Comparison of ENCODE assay signal across 1 cellular context in the genomic region with DNA sequence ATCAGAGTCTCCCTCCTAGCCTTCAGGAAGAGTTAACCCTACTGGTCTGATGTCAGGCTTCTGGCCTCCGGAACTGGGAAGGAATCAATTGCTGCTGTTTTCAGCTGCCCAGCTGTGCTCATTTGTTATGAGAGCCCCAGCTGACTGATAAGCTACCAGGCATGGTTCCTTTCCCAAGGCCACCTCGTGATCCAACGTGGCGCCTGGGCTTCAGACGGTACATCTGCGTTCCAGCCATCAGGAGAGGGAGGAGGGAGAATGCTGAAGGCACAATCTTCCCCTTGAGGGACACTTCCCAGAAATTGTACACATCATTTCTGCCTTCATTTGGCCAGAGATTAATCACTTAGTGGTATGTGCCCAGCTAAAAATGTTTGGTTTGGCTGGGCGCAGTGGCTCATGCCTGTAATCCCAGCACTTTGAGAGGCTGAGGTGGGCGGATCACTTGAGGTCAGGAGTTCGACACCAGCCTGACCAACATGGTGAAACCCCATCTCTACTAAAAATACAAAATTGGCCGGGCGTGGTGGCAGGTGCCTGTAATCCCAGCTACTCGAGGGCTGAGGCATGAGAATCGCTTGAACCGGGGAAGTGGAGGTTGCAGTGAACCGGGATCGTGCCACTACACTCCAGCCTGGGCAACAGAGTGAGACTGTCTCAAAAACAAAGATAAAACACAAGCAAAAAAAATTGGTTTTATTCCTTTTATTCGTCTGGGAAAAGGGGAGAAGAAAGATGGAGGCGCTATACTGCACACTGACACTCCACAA.
TF ChIP-seq lines count a peak whose summit lies in the region.

No MANE protein-coding gene starts in this region.

TF ChIP-seq in HepG2, 621 proteins besides CTCF, POLR2A, EP300 and RAD21 (continued from another document and continues in another):
- TF ChIP-seq, protein P1, sequence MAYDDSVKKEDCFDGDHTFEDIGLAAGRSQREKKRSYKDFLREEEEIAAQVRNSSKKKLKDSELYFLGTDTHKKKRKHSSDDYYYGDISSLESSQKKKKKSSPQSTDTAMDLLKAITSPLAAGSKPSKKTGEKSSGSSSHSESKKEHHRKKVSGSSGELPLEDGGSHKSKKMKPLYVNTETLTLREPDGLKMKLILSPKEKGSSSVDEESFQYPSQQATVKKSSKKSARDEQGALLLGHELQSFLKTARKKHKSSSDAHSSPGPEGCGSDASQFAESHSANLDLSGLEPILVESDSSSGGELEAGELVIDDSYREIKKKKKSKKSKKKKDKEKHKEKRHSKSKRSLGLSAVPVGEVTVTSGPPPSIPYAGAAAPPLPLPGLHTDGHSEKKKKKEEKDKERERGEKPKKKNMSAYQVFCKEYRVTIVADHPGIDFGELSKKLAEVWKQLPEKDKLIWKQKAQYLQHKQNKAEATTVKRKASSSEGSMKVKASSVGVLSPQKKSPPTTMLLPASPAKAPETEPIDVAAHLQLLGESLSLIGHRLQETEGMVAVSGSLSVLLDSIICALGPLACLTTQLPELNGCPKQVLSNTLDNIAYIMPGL (CRISPR knock-in tag; IDR thresholded peaks at IDR 0.05; ENCODE audit: borderline replicate concordance in 1 of 2, low read depth in 1 of 2) = peak; percentile 24 to 47; a peak in 1 of 4 replicates
- no peak for TF ChIP-seq NFKBIZ (CRISPR knock-in tag; IDR thresholded peaks at IDR 0.05)
- no peak for TF ChIP-seq EZH2 (conservative IDR thresholded peaks at IDR 0.05; ENCODE audit: low read depth, low read length)
- TF ChIP-seq, protein P2, sequence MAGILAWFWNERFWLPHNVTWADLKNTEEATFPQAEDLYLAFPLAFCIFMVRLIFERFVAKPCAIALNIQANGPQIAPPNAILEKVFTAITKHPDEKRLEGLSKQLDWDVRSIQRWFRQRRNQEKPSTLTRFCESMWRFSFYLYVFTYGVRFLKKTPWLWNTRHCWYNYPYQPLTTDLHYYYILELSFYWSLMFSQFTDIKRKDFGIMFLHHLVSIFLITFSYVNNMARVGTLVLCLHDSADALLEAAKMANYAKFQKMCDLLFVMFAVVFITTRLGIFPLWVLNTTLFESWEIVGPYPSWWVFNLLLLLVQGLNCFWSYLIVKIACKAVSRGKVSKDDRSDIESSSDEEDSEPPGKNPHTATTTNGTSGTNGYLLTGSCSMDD (CRISPR knock-in tag; IDR thresholded peaks at IDR 0.05) = no peak
- no peak for TF ChIP-seq RFXANK (CRISPR knock-in tag; IDR thresholded peaks at IDR 0.05)
- TF ChIP-seq RXRB (CRISPR knock-in tag; IDR thresholded peaks at IDR 0.05; ENCODE audit: borderline replicate concordance) = no peak
- no peak for TF ChIP-seq JDP2 (CRISPR knock-in tag; IDR thresholded peaks at IDR 0.05; ENCODE audit: borderline replicate concordance)
- peak; percentile 81; the same call in 1 of the 2 replicates for TF ChIP-seq FOXK1 (CRISPR knock-in tag; IDR thresholded peaks at IDR 0.05; ENCODE audit: borderline replicate concordance, low read depth)
- no peak for TF ChIP-seq ZNF10 (CRISPR knock-in tag; IDR thresholded peaks at IDR 0.05; ENCODE audit: borderline replicate concordance, low read depth)
- no peak for TF ChIP-seq NPAS2 (CRISPR knock-in tag; IDR thresholded peaks at IDR 0.05; ENCODE audit: borderline replicate concordance)
- TF ChIP-seq MBD4 (IDR thresholded peaks at IDR 0.05; ENCODE audit: borderline replicate concordance, low read length) = no peak
- no peak for TF ChIP-seq ZFP36L2 (CRISPR knock-in tag; IDR thresholded peaks at IDR 0.05)
- no peak for TF ChIP-seq ZSCAN22 (CRISPR knock-in tag; IDR thresholded peaks at IDR 0.05)
- TF ChIP-seq POGZ (CRISPR knock-in tag; IDR thresholded peaks at IDR 0.05) = peak; percentile 69
- TF ChIP-seq CBFB (CRISPR knock-in tag; IDR thresholded peaks at IDR 0.05) = no peak
- TF ChIP-seq, protein P3, sequence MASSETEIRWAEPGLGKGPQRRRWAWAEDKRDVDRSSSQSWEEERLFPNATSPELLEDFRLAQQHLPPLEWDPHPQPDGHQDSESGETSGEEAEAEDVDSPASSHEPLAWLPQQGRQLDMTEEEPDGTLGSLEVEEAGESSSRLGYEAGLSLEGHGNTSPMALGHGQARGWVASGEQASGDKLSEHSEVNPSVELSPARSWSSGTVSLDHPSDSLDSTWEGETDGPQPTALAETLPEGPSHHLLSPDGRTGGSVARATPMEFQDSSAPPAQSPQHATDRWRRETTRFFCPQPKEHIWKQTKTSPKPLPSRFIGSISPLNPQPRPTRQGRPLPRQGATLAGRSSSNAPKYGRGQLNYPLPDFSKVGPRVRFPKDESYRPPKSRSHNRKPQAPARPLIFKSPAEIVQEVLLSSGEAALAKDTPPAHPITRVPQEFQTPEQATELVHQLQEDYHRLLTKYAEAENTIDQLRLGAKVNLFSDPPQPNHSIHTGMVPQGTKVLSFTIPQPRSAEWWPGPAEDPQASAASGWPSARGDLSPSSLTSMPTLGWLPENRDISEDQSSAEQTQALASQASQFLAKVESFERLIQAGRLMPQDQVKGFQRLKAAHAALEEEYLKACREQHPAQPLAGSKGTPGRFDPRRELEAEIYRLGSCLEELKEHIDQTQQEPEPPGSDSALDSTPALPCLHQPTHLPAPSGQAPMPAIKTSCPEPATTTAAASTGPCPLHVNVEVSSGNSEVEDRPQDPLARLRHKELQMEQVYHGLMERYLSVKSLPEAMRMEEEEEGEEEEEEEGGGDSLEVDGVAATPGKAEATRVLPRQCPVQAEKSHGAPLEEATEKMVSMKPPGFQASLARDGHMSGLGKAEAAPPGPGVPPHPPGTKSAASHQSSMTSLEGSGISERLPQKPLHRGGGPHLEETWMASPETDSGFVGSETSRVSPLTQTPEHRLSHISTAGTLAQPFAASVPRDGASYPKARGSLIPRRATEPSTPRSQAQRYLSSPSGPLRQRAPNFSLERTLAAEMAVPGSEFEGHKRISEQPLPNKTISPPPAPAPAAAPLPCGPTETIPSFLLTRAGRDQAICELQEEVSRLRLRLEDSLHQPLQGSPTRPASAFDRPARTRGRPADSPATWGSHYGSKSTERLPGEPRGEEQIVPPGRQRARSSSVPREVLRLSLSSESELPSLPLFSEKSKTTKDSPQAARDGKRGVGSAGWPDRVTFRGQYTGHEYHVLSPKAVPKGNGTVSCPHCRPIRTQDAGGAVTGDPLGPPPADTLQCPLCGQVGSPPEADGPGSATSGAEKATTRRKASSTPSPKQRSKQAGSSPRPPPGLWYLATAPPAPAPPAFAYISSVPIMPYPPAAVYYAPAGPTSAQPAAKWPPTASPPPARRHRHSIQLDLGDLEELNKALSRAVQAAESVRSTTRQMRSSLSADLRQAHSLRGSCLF (CRISPR knock-in tag; IDR thresholded peaks at IDR 0.05; ENCODE audit: borderline replicate concordance) = no peak
- no peak for TF ChIP-seq NFIB (CRISPR knock-in tag; IDR thresholded peaks at IDR 0.05; ENCODE audit: borderline replicate concordance)
- TF ChIP-seq ZFP62 (CRISPR knock-in tag; IDR thresholded peaks at IDR 0.05) = no peak
- TF ChIP-seq KDM1A (CRISPR knock-in tag; IDR thresholded peaks at IDR 0.05) = peak; percentile 32; the same call in 1 of the 2 replicates
- TF ChIP-seq CHD4 (IDR thresholded peaks at IDR 0.05; ENCODE audit: borderline replicate concordance, low read length) = no peak
- peak; percentile 61; the same call in 1 of the 2 replicates for TF ChIP-seq ZBTB21 (CRISPR knock-in tag; IDR thresholded peaks at IDR 0.05)
- TF ChIP-seq, protein P4, sequence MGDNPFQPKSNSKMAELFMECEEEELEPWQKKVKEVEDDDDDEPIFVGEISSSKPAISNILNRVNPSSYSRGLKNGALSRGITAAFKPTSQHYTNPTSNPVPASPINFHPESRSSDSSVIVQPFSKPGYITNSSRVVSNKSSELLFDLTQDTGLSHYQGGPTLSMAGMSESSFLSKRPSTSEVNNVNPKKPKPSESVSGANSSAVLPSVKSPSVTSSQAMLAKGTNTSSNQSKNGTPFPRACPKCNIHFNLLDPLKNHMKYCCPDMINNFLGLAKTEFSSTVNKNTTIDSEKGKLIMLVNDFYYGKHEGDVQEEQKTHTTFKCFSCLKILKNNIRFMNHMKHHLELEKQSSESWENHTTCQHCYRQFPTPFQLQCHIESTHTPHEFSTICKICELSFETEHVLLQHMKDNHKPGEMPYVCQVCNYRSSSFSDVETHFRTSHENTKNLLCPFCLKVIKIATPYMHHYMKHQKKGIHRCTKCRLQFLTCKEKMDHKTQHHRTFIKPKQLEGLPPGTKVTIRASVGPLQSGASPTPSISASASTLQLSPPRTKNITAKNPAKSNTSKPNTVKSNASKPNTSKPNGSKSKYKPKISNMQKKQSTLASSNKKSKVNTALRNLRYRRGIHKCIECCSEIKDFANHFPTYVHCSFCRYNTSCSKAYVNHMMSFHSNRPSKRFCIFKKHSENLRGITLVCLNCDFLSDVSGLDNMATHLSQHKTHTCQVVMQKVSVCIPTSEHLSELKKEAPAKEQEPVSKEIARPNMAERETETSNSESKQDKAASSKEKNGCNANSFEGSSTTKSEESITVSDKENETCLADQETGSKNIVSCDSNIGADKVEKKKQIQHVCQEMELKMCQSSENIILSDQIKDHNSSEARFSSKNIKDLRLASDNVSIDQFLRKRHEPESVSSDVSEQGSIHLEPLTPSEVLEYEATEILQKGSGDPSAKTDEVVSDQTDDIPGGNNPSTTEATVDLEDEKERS (CRISPR knock-in tag; IDR thresholded peaks at IDR 0.05) = no peak
- TF ChIP-seq, protein P5, sequence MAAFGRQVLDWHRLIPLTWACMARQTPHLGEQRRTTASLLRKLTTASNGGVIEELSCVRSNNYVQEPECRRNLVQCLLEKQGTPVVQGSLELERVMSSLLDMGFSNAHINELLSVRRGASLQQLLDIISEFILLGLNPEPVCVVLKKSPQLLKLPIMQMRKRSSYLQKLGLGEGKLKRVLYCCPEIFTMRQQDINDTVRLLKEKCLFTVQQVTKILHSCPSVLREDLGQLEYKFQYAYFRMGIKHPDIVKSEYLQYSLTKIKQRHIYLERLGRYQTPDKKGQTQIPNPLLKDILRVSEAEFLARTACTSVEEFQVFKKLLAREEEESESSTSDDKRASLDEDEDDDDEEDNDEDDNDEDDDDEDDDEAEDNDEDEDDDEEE (CRISPR knock-in tag; IDR thresholded peaks at IDR 0.05) = no peak
- TF ChIP-seq CC2D1A (CRISPR knock-in tag; IDR thresholded peaks at IDR 0.05) = no peak
- 0 out of 2 replicates have a peak, but pooled peaks have one; percentile 24 for TF ChIP-seq PHF21A (CRISPR knock-in tag; IDR thresholded peaks at IDR 0.05)
- no peak for TF ChIP-seq ATRX (CRISPR knock-in tag; IDR thresholded peaks at IDR 0.05; ENCODE audit: borderline replicate concordance)
- TF ChIP-seq, protein P6, sequence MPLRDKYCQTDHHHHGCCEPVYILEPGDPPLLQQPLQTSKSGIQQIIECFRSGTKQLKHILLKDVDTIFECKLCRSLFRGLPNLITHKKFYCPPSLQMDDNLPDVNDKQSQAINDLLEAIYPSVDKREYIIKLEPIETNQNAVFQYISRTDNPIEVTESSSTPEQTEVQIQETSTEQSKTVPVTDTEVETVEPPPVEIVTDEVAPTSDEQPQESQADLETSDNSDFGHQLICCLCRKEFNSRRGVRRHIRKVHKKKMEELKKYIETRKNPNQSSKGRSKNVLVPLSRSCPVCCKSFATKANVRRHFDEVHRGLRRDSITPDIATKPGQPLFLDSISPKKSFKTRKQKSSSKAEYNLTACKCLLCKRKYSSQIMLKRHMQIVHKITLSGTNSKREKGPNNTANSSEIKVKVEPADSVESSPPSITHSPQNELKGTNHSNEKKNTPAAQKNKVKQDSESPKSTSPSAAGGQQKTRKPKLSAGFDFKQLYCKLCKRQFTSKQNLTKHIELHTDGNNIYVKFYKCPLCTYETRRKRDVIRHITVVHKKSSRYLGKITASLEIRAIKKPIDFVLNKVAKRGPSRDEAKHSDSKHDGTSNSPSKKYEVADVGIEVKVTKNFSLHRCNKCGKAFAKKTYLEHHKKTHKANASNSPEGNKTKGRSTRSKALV (CRISPR knock-in tag; IDR thresholded peaks at IDR 0.05) = no peak
- peak; percentile 70 for TF ChIP-seq ZNF777 (CRISPR knock-in tag; IDR thresholded peaks at IDR 0.05)
- no peak for TF ChIP-seq ZNF253 (CRISPR knock-in tag; IDR thresholded peaks at IDR 0.05; ENCODE audit: borderline replicate concordance)
- TF ChIP-seq ZNF619 (CRISPR knock-in tag; IDR thresholded peaks at IDR 0.05) = no peak
- TF ChIP-seq, protein P7, sequence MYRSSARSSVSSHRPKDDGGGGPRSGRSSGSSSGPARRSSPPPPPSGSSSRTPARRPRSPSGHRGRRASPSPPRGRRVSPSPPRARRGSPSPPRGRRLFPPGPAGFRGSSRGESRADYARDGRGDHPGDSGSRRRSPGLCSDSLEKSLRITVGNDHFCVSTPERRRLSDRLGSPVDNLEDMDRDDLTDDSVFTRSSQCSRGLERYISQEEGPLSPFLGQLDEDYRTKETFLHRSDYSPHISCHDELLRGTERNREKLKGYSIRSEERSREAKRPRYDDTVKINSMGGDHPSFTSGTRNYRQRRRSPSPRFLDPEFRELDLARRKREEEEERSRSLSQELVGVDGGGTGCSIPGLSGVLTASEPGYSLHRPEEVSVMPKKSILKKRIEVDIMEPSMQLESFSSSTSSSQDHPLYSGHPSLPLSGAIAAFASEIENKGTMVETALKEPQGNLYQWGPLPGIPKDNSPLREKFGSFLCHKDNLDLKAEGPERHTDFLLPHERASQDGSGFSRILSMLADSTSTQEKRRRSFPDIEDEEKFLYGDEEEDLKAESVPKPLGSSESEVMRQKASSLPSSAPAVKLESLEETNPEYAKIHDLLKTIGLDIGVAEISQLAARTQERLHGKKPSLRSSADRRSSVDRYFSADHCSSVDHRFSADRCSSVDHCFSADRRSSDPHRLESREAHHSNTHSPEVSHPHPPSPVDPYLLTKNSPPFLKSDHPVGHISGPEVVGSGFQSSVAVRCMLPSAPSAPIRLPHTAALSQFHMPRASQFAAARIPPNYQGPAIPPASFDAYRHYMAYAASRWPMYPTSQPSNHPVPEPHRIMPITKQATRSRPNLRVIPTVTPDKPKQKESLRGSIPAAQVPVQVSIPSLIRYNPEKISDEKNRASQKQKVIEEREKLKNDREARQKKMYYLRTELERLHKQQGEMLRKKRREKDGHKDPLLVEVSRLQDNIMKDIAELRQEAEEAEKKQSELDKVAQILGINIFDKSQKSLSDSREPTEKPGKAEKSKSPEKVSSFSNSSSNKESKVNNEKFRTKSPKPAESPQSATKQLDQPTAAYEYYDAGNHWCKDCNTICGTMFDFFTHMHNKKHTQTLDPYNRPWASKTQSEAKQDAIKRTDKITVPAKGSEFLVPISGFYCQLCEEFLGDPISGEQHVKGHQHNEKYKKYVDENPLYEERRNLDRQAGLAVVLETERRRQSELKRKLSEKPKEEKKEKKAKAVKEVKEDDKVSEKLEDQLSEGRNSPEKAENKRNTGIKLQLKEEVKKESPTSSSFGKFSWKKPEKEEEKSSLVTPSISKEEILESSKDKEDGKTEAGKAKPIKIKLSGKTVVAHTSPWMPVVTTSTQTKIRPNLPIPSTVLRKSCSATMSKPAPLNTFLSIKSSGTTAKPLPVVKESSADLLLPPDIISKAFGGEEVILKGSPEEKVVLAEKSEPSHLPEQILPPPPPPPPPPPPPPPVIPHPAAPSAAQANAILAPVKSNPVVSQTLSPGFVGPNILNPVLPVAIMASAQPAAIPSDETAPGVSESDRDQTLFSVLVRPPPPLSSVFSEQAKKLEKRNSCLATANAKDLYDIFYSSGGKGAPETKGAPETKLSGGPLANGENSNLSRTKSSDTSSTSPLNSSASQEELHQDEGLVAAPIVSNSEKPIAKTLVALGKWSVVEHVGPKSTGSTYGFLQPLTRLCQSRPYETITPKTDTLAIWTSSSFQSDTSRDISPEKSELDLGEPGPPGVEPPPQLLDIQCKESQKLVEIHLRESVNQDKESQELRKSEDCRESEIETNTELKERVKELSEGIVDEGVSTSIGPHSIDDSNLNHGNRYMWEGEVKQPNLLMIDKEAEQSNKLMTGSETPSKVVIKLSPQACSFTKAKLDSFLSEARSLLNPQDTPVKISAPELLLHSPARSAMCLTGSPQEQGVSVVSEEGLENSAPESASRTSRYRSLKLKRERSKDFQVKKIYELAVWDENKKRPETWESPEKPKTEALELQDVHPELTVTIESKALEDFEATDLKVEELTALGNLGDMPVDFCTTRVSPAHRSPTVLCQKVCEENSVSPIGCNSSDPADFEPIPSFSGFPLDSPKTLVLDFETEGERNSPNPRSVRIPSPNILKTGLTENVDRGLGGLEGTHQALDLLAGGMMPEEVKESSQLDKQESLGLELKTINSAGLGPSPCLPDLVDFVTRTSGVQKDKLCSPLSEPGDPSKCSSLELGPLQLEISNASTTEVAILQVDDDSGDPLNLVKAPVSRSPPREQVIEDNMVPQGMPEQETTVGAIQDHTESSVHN (CRISPR knock-in tag; IDR thresholded peaks at IDR 0.05) = no peak
- no peak for TF ChIP-seq ZNF354B (CRISPR knock-in tag; IDR thresholded peaks at IDR 0.05)
